10 cellular contexts compared by ENCODE assay signal in the genomic region with DNA sequence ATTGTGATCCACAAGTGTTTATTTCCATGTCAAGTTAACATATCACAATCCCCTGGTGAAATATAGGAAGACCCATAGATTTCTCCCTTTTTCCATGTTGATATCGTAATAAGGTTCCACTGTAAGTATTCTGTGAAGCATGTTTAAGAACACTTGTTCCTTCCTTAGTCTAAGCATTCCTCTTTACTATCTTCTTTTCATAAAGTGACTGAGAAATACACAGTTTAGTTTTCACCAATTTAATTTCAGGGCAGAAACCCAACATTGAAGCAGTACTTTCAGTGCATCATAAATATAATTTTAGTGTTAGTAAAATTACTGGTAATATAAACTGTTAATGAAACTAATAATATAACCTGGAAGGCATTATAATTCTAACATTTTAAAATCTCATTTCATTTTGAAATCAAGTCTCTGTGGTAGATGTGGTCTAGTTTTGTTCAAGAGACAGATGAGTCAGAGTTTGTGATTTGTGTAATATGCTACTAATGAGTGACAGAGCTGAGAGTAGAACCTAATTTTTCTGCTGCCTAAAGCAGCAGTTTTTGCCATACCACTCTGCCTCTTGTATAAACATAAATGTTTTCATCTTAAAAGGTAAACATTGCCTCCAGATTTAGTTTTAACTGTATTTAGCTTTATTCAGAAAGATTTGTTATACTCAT.
DNase-seq lines count a peak whose midpoint lies in the region; ATAC-seq and TF ChIP-seq lines count a peak whose summit lies in the region.
"Had no signal": no experiment of that assay in that cellular context is flagged by ENCODE, and none has a peak within 500 bp of the region (broad histone marks: within the 10 kb centered on the region; RNA-seq: fewer than 3 reads in every experiment).

No MANE protein-coding gene starts in this region.

- H3K36me3 ChIP-seq in smooth muscle cell (ENCODE audit: low read depth) = peaks cover 7% of the 10 kb centered on the region

- H3K9me3 Mint-ChIP-seq in memory B cell = no peaks in the 10 kb centered on the region

- no peaks in the 10 kb centered on the region for H3K27me3 ChIP-seq in smooth muscle cell (ENCODE audit: low read depth)

- H3K27ac ChIP-seq in smooth muscle cell (ENCODE audit: low read depth) = no peak overlapping the region
- H3K27ac ChIP-seq: KMS-11 had no signal

- peaks cover 29% of the 10 kb centered on the region for H3K36me3 Mint-ChIP-seq in memory B cell

- H3K4me1 ChIP-seq in smooth muscle cell (ENCODE audit: low read depth) = no peaks in the 10 kb centered on the region

- peak; percentile 85 for ATAC-seq in GM18517 (IDR thresholded peaks at IDR 0.05; ENCODE audit: unreplicated experiment)
- no peak for ATAC-seq in memory B cell (ENCODE audit: low read depth)

- no peaks in the 10 kb centered on the region for H3K9me3 ChIP-seq in smooth muscle cell (replicated peaks; ENCODE audit: low read depth)

- H3K4me2 ChIP-seq in smooth muscle cell = no peak overlapping the region
- H3K4me2 ChIP-seq: KMS-11 had no signal

- H3K4me1 Mint-ChIP-seq in memory B cell = no peaks in the 10 kb centered on the region

- no peak overlapping the region for H3K9ac ChIP-seq in smooth muscle cell (ENCODE audit: low read depth)
- H3K9ac ChIP-seq: KMS-11 had no signal

- WGBS in smooth muscle cell (ENCODE audit: low lambda C conversion rate) = 100% methylated on average over 1 of the region's 1 CpG

- no peak overlapping the region for H3K4me3 Mint-ChIP-seq in memory B cell

- DNase-seq in H4 (ENCODE audit: low spot score) (peak; percentile 3), M059J (ENCODE audit: low read depth) (peak; percentile 52), memory B cell (ENCODE audit: low spot score in 2 of 2) (no peak), smooth muscle cell (lab: John Stamatoyannopoulos, UW; ENCODE audit: unreplicated experiment) (no peak), GDM1 (lab: John Stamatoyannopoulos, UW) (no peak), HT-29 (ENCODE audit: low spot score) (no peak)
- DNase-seq in stimulated activated CD4-positive, alpha-beta T cell treated with anti-CD3 and anti-CD28 coated beads, Interleukin-4, amount 100 ng/mL, for 1 hour = no peak
- DNase-seq: trophoblast cell had no signal

- no peaks in the 10 kb centered on the region for H3K79me2 ChIP-seq in smooth muscle cell (ENCODE audit: low read depth)

- H4K20me1 ChIP-seq in smooth muscle cell (ENCODE audit: low read depth) = no peaks in the 10 kb centered on the region

- H3K4me3 ChIP-seq in smooth muscle cell = no peak overlapping the region

- H2AFZ ChIP-seq in smooth muscle cell (ENCODE audit: low read depth) = no peak overlapping the region

- H3K27me3 Mint-ChIP-seq in memory B cell = no peaks in the 10 kb centered on the region

- H3F3A ChIP-seq in smooth muscle cell (ENCODE audit: low read depth) = no peaks in the 10 kb centered on the region

- peak overlapping the region; percentile 45 for H3K27ac Mint-ChIP-seq in memory B cell

- no peak for TF ChIP-seq CTCF in smooth muscle cell (IDR thresholded peaks at IDR 0.05; ENCODE audit: borderline replicate concordance, insufficient read depth, poor library complexity, severe bottlenecking)

Comparison
In these comparisons a context has a peak if more than half of its experiments do, and no peak if none do; other contexts are left out.
1. DNase-seq: peak in H4 (single experiment) and M059J (single experiment); none in memory B cell (0 of 2), smooth muscle cell (single experiment), stimulated activated CD4-positive, alpha-beta T cell treated with anti-CD3 and anti-CD28 coated beads, Interleukin-4, amount 100 ng/mL, for 1 hour (single experiment), GDM1 (single experiment) and HT-29 (single experiment).